Comparison of ENCODE assay signal across 21 cellular contexts in the genomic region with DNA sequence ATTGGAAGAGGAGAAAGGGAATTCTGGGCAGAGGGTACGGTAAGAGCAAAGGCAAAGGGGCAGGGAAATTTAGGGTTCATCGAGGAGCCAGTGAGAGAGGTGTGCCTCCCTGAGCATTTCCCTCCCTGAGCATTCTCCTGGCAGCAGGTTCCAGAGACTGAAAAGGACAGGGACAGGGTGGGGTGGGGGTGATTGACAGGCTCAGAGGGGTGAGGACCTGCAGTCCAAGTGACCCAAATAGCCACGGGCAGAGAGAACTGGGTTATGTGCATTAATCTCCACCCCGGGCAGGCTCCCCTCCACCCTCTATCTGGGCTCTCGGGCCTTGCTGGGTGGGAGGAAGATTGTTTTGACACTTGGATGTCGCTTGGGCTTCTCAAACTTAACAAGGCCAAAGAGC.
"Had no signal": no experiment of that assay in that cellular context is flagged by ENCODE, and none has a peak within 500 bp of the region (broad histone marks: within the 10 kb centered on the region; RNA-seq: fewer than 3 reads in every experiment).

No MANE protein-coding gene starts in this region.

- H3K9me3 ChIP-seq: left ventricle myocardium inferior, mucosa of descending colon, pancreas, prostate gland, right atrium auricular region, right lobe of liver, spleen, suprapubic skin, thoracic aorta, tibial artery, vagina had no signal

- H3K4me1 ChIP-seq: pancreas, prostate gland, right atrium auricular region, right lobe of liver, suprapubic skin, vagina had no signal

- H3K4me3 ChIP-seq: hepatocyte, left ventricle myocardium inferior, lung, mucosa of descending colon, pancreas, prostate gland, right atrium auricular region, right lobe of liver, spleen, suprapubic skin, thoracic aorta, tibial artery, vagina had no signal

- H3K27ac ChIP-seq: hepatocyte, left ventricle myocardium inferior, pancreas, right atrium auricular region, right lobe of liver, spleen, suprapubic skin, thoracic aorta, tibial artery, vagina had no signal

- ATAC-seq: mucosa of descending colon; naive thymus-derived CD8-positive, alpha-beta T cell; pancreas; right lobe of liver; stimulated activated effector memory CD8-positive, alpha-beta T cell treated with anti-CD3 and anti-CD28 coated beads, Interleukin-12 subunit alpha, Interleukin-12 subunit beta, amount 100 ng/mL, for 72 hours had no signal

- DNase-seq: islet precursor cell; left ventricle myocardium inferior; midbrain; mucosa of descending colon; naive thymus-derived CD8-positive, alpha-beta T cell; nucleus accumbens; pancreas; right lobe of liver; small intestine; spleen; stimulated activated CD4-positive, alpha-beta T cell treated with anti-CD3 and anti-CD28 coated beads, Interleukin-4, amount 100 ng/mL, for 24 hours; stimulated activated naive CD4-positive, alpha-beta T cell; tibial artery had no signal

- H3K36me3 ChIP-seq: left ventricle myocardium inferior, pancreas, prostate gland, right atrium auricular region, right lobe of liver, spleen, suprapubic skin, thoracic aorta, tibial artery, vagina had no signal

- H3K27me3 ChIP-seq: hepatocyte, pancreas, right atrium auricular region, right lobe of liver, tibial artery, vagina had no signal
